In genomic region chr17:68248199-68248825, GRCh38 we compare ENCODE assay signal across 8 cellular contexts. TPM values are rescaled to one million over a fixed set of nuclear protein-coding genes. Genes with fewer than 3 reads are reported as not detected.
DNase-seq lines count a peak whose midpoint lies in the region; ATAC-seq, FAIRE-seq and TF ChIP-seq lines count a peak whose summit lies in the region.

No MANE protein-coding gene starts in this region.

- peaks cover 43% of the 10 kb centered on the region for H3K4me1 Mint-ChIP-seq in activated CD4-positive, alpha-beta T cell treated with anti-CD3 and anti-CD28 coated beads for 36 hours

- peak overlapping the region; percentile 73 for H3K4me2 ChIP-seq in GM12878 (ENCODE audit: control insufficient read depth, insufficient read depth)

- H3K4me1 ChIP-seq in GM12878 (ENCODE audit: control insufficient read depth, insufficient read depth, low read length) (peaks cover 10% of the 10 kb centered on the region), iPS-20b (ENCODE audit: insufficient read depth, low read length) (no peaks in the 10 kb centered on the region)

- CTCF ChIA-PET in activated CD4-positive, alpha-beta T cell treated with anti-CD3 and anti-CD28 coated beads for 36 hours (lab: Charles Lee) = interaction anchor here (0.5 to 2.9 kb wide), 19 partner anchors 9 to 229 kb away, joined by 3 to 12 read pairs (median 4); no protein-coding TSS in a partner anchor
- CTCF ChIA-PET in GM12878 (lab: Yijun Ruan, JAX) = interaction anchor here (0.9 to 3.9 kb wide), 13 partner anchors 9 to 214 kb away, joined by 3 to 32 read pairs (median 5); partner anchors contain the start of gene WIPI1

- peaks cover 39% of the 10 kb centered on the region for H3K36me3 Mint-ChIP-seq in activated CD4-positive, alpha-beta T cell treated with anti-CD3 and anti-CD28 coated beads for 36 hours (ENCODE audit: low read depth)

- no peak for FAIRE-seq in GM12878 (lab: Jason Lieb, UNC)

- H2AFZ ChIP-seq in GM12878 (ENCODE audit: control insufficient read depth, low read depth, low read length) = peak overlapping the region; percentile 75

- peak; percentile 76 for DNase-seq in activated CD4-positive, alpha-beta T cell treated with anti-CD3 and anti-CD28 coated beads for 36 hours
- no peak for DNase-seq in activated CD4-positive, alpha-beta T cell treated with anti-CD3 and anti-CD28 coated beads for 1 hour
- DNase-seq in NCI-H1105 treated with DMSO at 0.1 percent for 48 hours (lab: John Stamatoyannopoulos, UW) (peak; percentile 22), GM12878 (ENCODE audit: low read depth, low spot score) (no peak), smooth muscle cell of the brain vasculature (ENCODE audit: low read depth, low spot score) (peak; percentile 15), D341Med (ENCODE audit: low spot score) (no peak)

- WGBS in GM12878 (ENCODE audit: insufficient coverage, insufficient replicate concordance, low lambda C conversion rate, missing lambda C conversion rate) = under 1% methylated on average over 15 of the region's 19 CpGs

- RAD21 ChIA-PET in GM12878 (lab: Charles Lee; ENCODE audit: unreplicated experiment) = interaction anchor here (1.0 to 4.2 kb wide), 16 partner anchors 10 to 264 kb away, joined by 3 to 46 read pairs (median 6); partner anchors contain the start of genes ARSG, PRKAR1A, SLC16A6 and WIPI1

- no peaks in the 10 kb centered on the region for H3K9me3 Mint-ChIP-seq in activated CD4-positive, alpha-beta T cell treated with anti-CD3 and anti-CD28 coated beads for 36 hours (ENCODE audit: low read depth)

- peak overlapping the region; percentile 85 for H3K4me3 ChIP-seq in GM12878
- H3K4me3 ChIP-seq in iPS-20b (ENCODE audit: low read length) = peak overlapping the region; percentile 95

- H3K27ac ChIP-seq in GM12878 (ENCODE audit: control insufficient read depth, insufficient read depth) = peak overlapping the region; percentile 91
- no peak overlapping the region for H3K27ac ChIP-seq in iPS-20b (ENCODE audit: low read length)

- peak; percentile 32 for ATAC-seq in activated CD4-positive, alpha-beta T cell treated with anti-CD3 and anti-CD28 coated beads for 36 hours
- ATAC-seq in HG02571 (IDR thresholded peaks at IDR 0.05; ENCODE audit: unreplicated experiment) (peak; percentile 32), GM12878 (peak; percentile 31)

- H3K27me3 ChIP-seq in GM12878 (replicated peaks in 1 of 2; ENCODE audit: control insufficient read depth in 2 of 2, insufficient read depth in 2 of 2, low read length in 1 of 2) (no peaks in the 10 kb centered on the region), iPS-20b (ENCODE audit: insufficient read depth, low read length) (no peaks in the 10 kb centered on the region)

- SMC1A ChIA-PET in GM12878 (lab: Charles Lee; ENCODE audit: uncharacterized antibody, unreplicated experiment) = interaction anchor here (0.9 to 4.9 kb wide), 19 partner anchors 10 to 217 kb away, joined by 3 to 59 read pairs (median 4); partner anchors contain the start of gene WIPI1

- H4K20me1 ChIP-seq in GM12878 (ENCODE audit: control insufficient read depth, insufficient read depth) = no peaks in the 10 kb centered on the region

- intact Hi-C loops in activated CD4-positive, alpha-beta T cell treated with anti-CD3 and anti-CD28 coated beads for 36 hours (cut with DNase I, micrococcal nuclease) = loop anchor here (1.0 to 5.0 kb wide), 6 partner anchors 10 to 264 kb away; partner anchors contain the start of genes KPNA2 (in 1 of the 2) and PRKAR1A (in 1 of the 2)
- intact Hi-C loops in GM12878 (cut with micrococcal nuclease; ENCODE audit: unreplicated experiment) = loop anchor here (5.0 kb wide), 3 partner anchors 41 to 66 kb away; partner anchors contain the start of genes ARSG and SLC16A6

- peak overlapping the region; percentile 83 for H3K9ac ChIP-seq in GM12878 (ENCODE audit: control insufficient read depth, insufficient read depth, low read length)
- H3K9ac ChIP-seq in iPS-20b (ENCODE audit: low read depth, low read length) = peak overlapping the region; percentile 82

- TF ChIP-seq RAD21 in GM12878 (IDR thresholded peaks at IDR 0.05; ENCODE audit: insufficient read depth, low read depth, low read length) = no peak

- H3K9me3 ChIP-seq in GM12878 (replicated peaks; ENCODE audit: control insufficient read depth, insufficient read depth, low read length) (no peaks in the 10 kb centered on the region), iPS-20b (ENCODE audit: insufficient read depth, low read depth, low read length) (no peaks in the 10 kb centered on the region)

- no peak for TF ChIP-seq EP300 in GM12878 (IDR thresholded peaks at IDR 0.05; ENCODE audit: borderline replicate concordance in 1 of 2, control insufficient read depth in 1 of 2, low read depth in 2 of 2, low read length in 2 of 2)

- POLR2A ChIA-PET in activated CD4-positive, alpha-beta T cell treated with anti-CD3 and anti-CD28 coated beads for 36 hours (lab: Charles Lee) = interaction anchor here (0.8 to 2.5 kb wide), 10 partner anchors 10 to 213 kb away, joined by 3 to 9 read pairs (median 4); partner anchors contain the start of genes ARSG, KPNA2 and SLC16A6
- POLR2A ChIA-PET in GM12878 (lab: Charles Lee) = interaction anchor here (0.6 to 5.6 kb wide), 13 partner anchors 11 to 214 kb away, joined by 3 to 66 read pairs (median 10); partner anchors contain the start of genes SLC16A6 and WIPI1

- peak overlapping the region; percentile 99 for H3K27ac Mint-ChIP-seq in activated CD4-positive, alpha-beta T cell treated with anti-CD3 and anti-CD28 coated beads for 36 hours

- H3K27me3 Mint-ChIP-seq in activated CD4-positive, alpha-beta T cell treated with anti-CD3 and anti-CD28 coated beads for 36 hours = no peaks in the 10 kb centered on the region

- peaks cover 16% of the 10 kb centered on the region for H3K79me2 ChIP-seq in GM12878 (ENCODE audit: control insufficient read depth, insufficient read depth, low read length)

- 0 out of 4 replicates have a peak, but pooled peaks cover 0 to 4% of the 10 kb centered on the region in 2 experiments for H3K36me3 ChIP-seq in GM12878 (ENCODE audit: control insufficient read depth in 2 of 2, insufficient read depth in 2 of 2, low read length in 1 of 2)
- peaks cover 12% of the 10 kb centered on the region for H3K36me3 ChIP-seq in iPS-20b (ENCODE audit: insufficient read depth, low read depth, low read length)

- TF ChIP-seq POLR2A in GM12878 (IDR thresholded peaks at IDR 0.05; ENCODE audit: low read depth, low read length) = no peak

- BruUV-seq in GM12878 (replicated peaks; lab: Mats Ljungman, UMichigan) = TSS peak; percentile 84

- H3K4me3 Mint-ChIP-seq in activated CD4-positive, alpha-beta T cell treated with anti-CD3 and anti-CD28 coated beads for 36 hours = peak overlapping the region; percentile 88

- no peak for TF ChIP-seq CTCF in GM12878 (IDR thresholded peaks at IDR 0.05 in 2 of 3, conservative IDR thresholded peaks at IDR 0.05 in 1 of 3; ENCODE audit: control insufficient read depth in 2 of 3, extremely low read depth in 1 of 3, insufficient read depth in 1 of 3, low read depth in 3 of 3, low read length in 3 of 3)

- in situ Hi-C loops in GM12878 (cut with MboI) = no loop called here

RNA-seq across cellular contexts. Expression of gene AMZ2, which starts 0.5 kb away (rescaled TPM):
- 100 to 1,000 TPM; 119 to 150 TPM for total RNA-seq in activated CD4-positive, alpha-beta T cell treated with anti-CD3 and anti-CD28 coated beads for 36 hours
- 37.2 and 37.7 TPM in 2 replicates for total RNA-seq in GM12878 (2013; cell fraction: nucleolus; rRNA removed)
- total RNA-seq in GM12878 (2014; rRNA removed) (85.7 and 95.9 TPM in 2 replicates), GM12878 (2014; rRNA removed; fragmentation: Illumina TruSeq; extraction: Trizol) (101 and 104 TPM in 2 replicates), GM12878 (2021) (80.4 and 87.7 TPM in 2 replicates)
- 62.4 TPM for polyA plus RNA-seq in GM12878 (2011; ENCODE audit: low read depth)
- polyA plus RNA-seq in GM12878 (2011; rRNA removed) (125 and 185 TPM in 2 replicates), GM12878 (2014; fragmentation: Illumina TruSeq; extraction: Trizol) (169 and 200 TPM in 2 replicates), GM12878 (2014; fragmentation: Nextera tagmentation; extraction: Ambion mirVana) (100 to 1,000 TPM; 127 to 135 TPM), GM12878 (2014; rRNA removed) (67.4 and 79.1 TPM in 2 replicates), GM12878 (2016; fragmentation: Nextera tagmentation; extraction: Ambion mirVana) (100 to 1,000 TPM; 182 to 189 TPM)
- 70.6 and 83.1 TPM in 2 replicates for polyA plus RNA-seq in GM12878 (2011; cell fraction: cytosol; rRNA removed)
- polyA plus RNA-seq in GM12878 (2011; cell fraction: nucleus; rRNA removed) = 64.0 and 81.7 TPM in 2 replicates
- 65.3 and 84.1 TPM in 2 replicates for polyA plus RNA-seq in GM12878 (2012)
- polyA minus RNA-seq in GM12878 (2011; rRNA and poly(A)+ RNA removed) = 40.2 and 51.5 TPM in 2 replicates
- 12.5 and 15.9 TPM in 2 replicates for polyA minus RNA-seq in GM12878 (2011; cell fraction: cytosol; rRNA and poly(A)+ RNA removed)
- 20.1 and 27.3 TPM in 2 replicates for polyA minus RNA-seq in GM12878 (2011; cell fraction: nucleus; rRNA and poly(A)+ RNA removed)

RNA-seq across cellular contexts. Expression of gene SLC16A6, which starts 42.6 kb away (rescaled TPM):
- 1 to 10 TPM; 2.9 to 3.2 TPM for total RNA-seq in activated CD4-positive, alpha-beta T cell treated with anti-CD3 and anti-CD28 coated beads for 36 hours
- total RNA-seq in GM12878 (2013; cell fraction: nucleolus; rRNA removed) = 2.8 and 3.9 TPM in 2 replicates
- 7.5 TPM in 2 replicates for total RNA-seq in GM12878 (2014; rRNA removed)
- total RNA-seq in GM12878 (2014; rRNA removed; fragmentation: Illumina TruSeq; extraction: Trizol) = 7.7 and 8.0 TPM in 2 replicates
- total RNA-seq in GM12878 (2021) = 7.6 and 8.1 TPM in 2 replicates
- 3.0 TPM for polyA plus RNA-seq in GM12878 (2011; ENCODE audit: low read depth)
- 5.5 and 6.8 TPM in 2 replicates for polyA plus RNA-seq in GM12878 (2011; rRNA removed)
- 4.1 and 4.7 TPM in 2 replicates for polyA plus RNA-seq in GM12878 (2011; cell fraction: cytosol; rRNA removed)
- 3.5 and 4.5 TPM in 2 replicates for polyA plus RNA-seq in GM12878 (2011; cell fraction: nucleus; rRNA removed)
- polyA plus RNA-seq in GM12878 (2012) = 3.0 and 4.4 TPM in 2 replicates
- polyA plus RNA-seq in GM12878 (2014; fragmentation: Illumina TruSeq; extraction: Trizol) = 8.8 and 8.9 TPM in 2 replicates
- 1 to 10 TPM; 2.4 to 2.9 TPM for polyA plus RNA-seq in GM12878 (2014; fragmentation: Nextera tagmentation; extraction: Ambion mirVana)
- 5.8 and 6.6 TPM in 2 replicates for polyA plus RNA-seq in GM12878 (2014; rRNA removed)
- 1 to 10 TPM; 4.1 to 5.3 TPM for polyA plus RNA-seq in GM12878 (2016; fragmentation: Nextera tagmentation; extraction: Ambion mirVana)
- polyA minus RNA-seq in GM12878 (2011; rRNA and poly(A)+ RNA removed) = 10.6 and 12.1 TPM in 2 replicates
- polyA minus RNA-seq in GM12878 (2011; cell fraction: cytosol; rRNA and poly(A)+ RNA removed) = 3.9 and 5.3 TPM in 2 replicates
- 1.7 and 3.3 TPM in 2 replicates for polyA minus RNA-seq in GM12878 (2011; cell fraction: nucleus; rRNA and poly(A)+ RNA removed)

RNA-seq across cellular contexts. Expression of gene ARSG, which starts 43.0 kb away (rescaled TPM):
- 10 to 100 TPM in 1 of 2 experiments, 1 to 10 TPM in 1; 7.8 to 10.9 TPM for total RNA-seq in activated CD4-positive, alpha-beta T cell treated with anti-CD3 and anti-CD28 coated beads for 36 hours
- 68.9 and 84.0 TPM in 2 replicates for total RNA-seq in GM12878 (2013; cell fraction: nucleolus; rRNA removed)
- 6.6 and 10.4 TPM in 2 replicates for total RNA-seq in GM12878 (2014; rRNA removed)
- 9.2 and 9.8 TPM in 2 replicates for total RNA-seq in GM12878 (2014; rRNA removed; fragmentation: Illumina TruSeq; extraction: Trizol)
- 7.7 and 9.0 TPM in 2 replicates for total RNA-seq in GM12878 (2021)
- polyA plus RNA-seq in GM12878 (2011; ENCODE audit: low read depth) = 7.1 TPM
- 7.5 and 9.3 TPM in 2 replicates for polyA plus RNA-seq in GM12878 (2011; rRNA removed)
- 5.9 and 6.5 TPM in 2 replicates for polyA plus RNA-seq in GM12878 (2011; cell fraction: cytosol; rRNA removed)
- 13.2 and 15.0 TPM in 2 replicates for polyA plus RNA-seq in GM12878 (2011; cell fraction: nucleus; rRNA removed)
- polyA plus RNA-seq in GM12878 (2012) = 5.2 and 5.9 TPM in 2 replicates
- 13.5 and 16.6 TPM in 2 replicates for polyA plus RNA-seq in GM12878 (2014; fragmentation: Illumina TruSeq; extraction: Trizol)
- polyA plus RNA-seq in GM12878 (2014; fragmentation: Nextera tagmentation; extraction: Ambion mirVana) = 1 to 10 TPM; 2.9 to 3.2 TPM
- 6.8 and 7.4 TPM in 2 replicates for polyA plus RNA-seq in GM12878 (2014; rRNA removed)
- 1 to 10 TPM; 8.3 to 9.2 TPM for polyA plus RNA-seq in GM12878 (2016; fragmentation: Nextera tagmentation; extraction: Ambion mirVana)
- polyA minus RNA-seq in GM12878 (2011; rRNA and poly(A)+ RNA removed) = 12.7 and 14.7 TPM in 2 replicates
- polyA minus RNA-seq in GM12878 (2011; cell fraction: cytosol; rRNA and poly(A)+ RNA removed) = 2.7 and 4.0 TPM in 2 replicates
- polyA minus RNA-seq in GM12878 (2011; cell fraction: nucleus; rRNA and poly(A)+ RNA removed) = 9.7 and 11.2 TPM in 2 replicates

Comparison
In these comparisons a context has a peak if more than half of its experiments do, and no peak if none do; other contexts are left out.
1. DNase-seq: peak in activated CD4-positive, alpha-beta T cell treated with anti-CD3 and anti-CD28 coated beads for 36 hours (single experiment), NCI-H1105 treated with DMSO at 0.1 percent for 48 hours (single experiment) and smooth muscle cell of the brain vasculature (single experiment); none in activated CD4-positive, alpha-beta T cell treated with anti-CD3 and anti-CD28 coated beads for 1 hour (single experiment), GM12878 (single experiment) and D341Med (single experiment).
2. Peak in every context shown above with its lines, with median percentiles within 50 percentile points of each other: ATAC-seq.